ENCODE assay signal across 1 cellular context in genomic region chr1:17564458-17565393, GRCh38.
TF ChIP-seq lines count a peak whose summit lies in the region.

No MANE protein-coding gene starts in this region.

TF ChIP-seq in HepG2, 621 proteins besides CTCF, POLR2A, EP300 and RAD21 (continued from another document and continues in another):
- TF ChIP-seq ZNF704 (CRISPR knock-in tag; IDR thresholded peaks at IDR 0.05; ENCODE audit: borderline replicate concordance) = no peak
- no peak for TF ChIP-seq GPBP1L1 (CRISPR knock-in tag; IDR thresholded peaks at IDR 0.05)
- no peak for TF ChIP-seq ZNF333 (CRISPR knock-in tag; IDR thresholded peaks at IDR 0.05; ENCODE audit: borderline replicate concordance)
- TF ChIP-seq BHLHE40 (IDR thresholded peaks at IDR 0.05; ENCODE audit: low read length) = no peak
- TF ChIP-seq ZNF747 (CRISPR knock-in tag; IDR thresholded peaks at IDR 0.05; ENCODE audit: borderline replicate concordance) = 0 out of 2 replicates have a peak, but pooled peaks have one; percentile 56
- TF ChIP-seq ZBTB40 (IDR thresholded peaks at IDR 0.05) = no peak
- TF ChIP-seq ZBTB40 (CRISPR knock-in tag; IDR thresholded peaks at IDR 0.05) = no peak; the same call in 1 of the 2 replicates
- 0 out of 2 replicates have a peak, but pooled peaks have one; percentile 38 for TF ChIP-seq BRCA1 (CRISPR knock-in tag; IDR thresholded peaks at IDR 0.05)
- TF ChIP-seq RXRA (CRISPR knock-in tag; IDR thresholded peaks at IDR 0.05) = no peak; the same call in 1 of the 2 replicates
- no peak for TF ChIP-seq ZBTB42 (CRISPR knock-in tag; IDR thresholded peaks at IDR 0.05)
- TF ChIP-seq RORA (CRISPR knock-in tag; IDR thresholded peaks at IDR 0.05) = no peak
- TF ChIP-seq ATF4 (CRISPR knock-in tag; IDR thresholded peaks at IDR 0.05) = no peak
- TF ChIP-seq ZNF317 (CRISPR knock-in tag; IDR thresholded peaks at IDR 0.05) = peak; percentile 54; the same call in 1 of the 2 replicates
- TF ChIP-seq USF2 (IDR thresholded peaks at IDR 0.05; ENCODE audit: low read depth, low read length) = no peak
- TF ChIP-seq USF2 (CRISPR knock-in tag; IDR thresholded peaks at IDR 0.05; ENCODE audit: borderline replicate concordance) = peak; percentile 71; the same call in 1 of the 2 replicates
- no peak for TF ChIP-seq MAFK (conservative IDR thresholded peaks at IDR 0.05 in 1 of 2, IDR thresholded peaks at IDR 0.05 in 1 of 2; ENCODE audit: low read length in 2 of 2)
- no peak for TF ChIP-seq KMT2A (CRISPR knock-in tag; IDR thresholded peaks at IDR 0.05)
- no peak for TF ChIP-seq SNAPC4 (CRISPR knock-in tag; IDR thresholded peaks at IDR 0.05)
- no peak for TF ChIP-seq SP2 (CRISPR knock-in tag; IDR thresholded peaks at IDR 0.05)
- no peak for TF ChIP-seq AGO1 (IDR thresholded peaks at IDR 0.05; ENCODE audit: low read depth, low read length, poor library complexity, severe bottlenecking)
- TF ChIP-seq ARID5B (CRISPR knock-in tag; IDR thresholded peaks at IDR 0.05) = no peak; the same call in 1 of the 2 replicates
- TF ChIP-seq ZNF335 (CRISPR knock-in tag; IDR thresholded peaks at IDR 0.05) = no peak
- TF ChIP-seq RNF219 (CRISPR knock-in tag; IDR thresholded peaks at IDR 0.05) = 0 out of 2 replicates have a peak, but pooled peaks have one; percentile 64
- no peak for TF ChIP-seq ZNF414 (CRISPR knock-in tag; IDR thresholded peaks at IDR 0.05)
